Comparison of ENCODE assay signal across 1 cellular context in the genomic region with DNA sequence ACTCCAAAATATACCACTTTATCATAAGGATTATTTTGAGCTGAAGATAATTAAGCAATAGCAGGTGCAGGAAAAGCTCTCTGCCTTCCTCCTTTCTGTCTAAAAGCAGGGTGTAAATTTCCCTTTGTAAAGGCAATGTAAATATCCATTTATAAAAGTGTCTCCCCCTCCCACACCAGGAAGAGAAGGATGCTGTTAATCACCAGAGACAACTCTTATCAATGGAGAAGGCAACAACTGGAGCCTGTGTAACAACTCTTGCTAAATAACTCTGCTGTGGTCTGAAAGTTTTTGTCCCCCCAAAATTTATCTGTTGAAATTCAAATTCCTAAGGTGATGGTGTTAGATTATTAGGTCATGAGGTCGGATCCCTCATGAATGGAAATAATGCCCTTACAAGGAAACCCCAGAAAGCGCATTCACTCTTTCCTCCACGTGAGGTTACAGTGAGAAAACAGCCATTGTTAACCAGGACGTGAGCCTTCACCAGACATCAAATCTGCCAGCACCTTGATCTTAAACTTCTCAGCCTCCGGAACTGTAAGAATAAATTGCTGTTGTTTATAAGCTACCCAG.
TF ChIP-seq lines count a peak whose summit lies in the region.

No MANE protein-coding gene starts in this region.

TF ChIP-seq in IMR-90, 13 proteins besides CTCF, POLR2A, EP300 and RAD21 (continued from another document):
- no peak for TF ChIP-seq RFX5 (IDR thresholded peaks at IDR 0.05; ENCODE audit: low read depth, low read length)
